ENCODE assay signal across 9 cellular contexts in genomic region chr3:160753953-160754352, GRCh38. TPM values are rescaled to one million over a fixed set of nuclear protein-coding genes. Genes with fewer than 3 reads are reported as not detected.
A peak's percentile ranks its signal among the peaks of the same experiment; 100 is the strongest.
DNase-seq lines count a peak whose midpoint lies in the region; ATAC-seq and TF ChIP-seq lines count a peak whose summit lies in the region.
"Had no signal": no experiment of that assay in that cellular context is flagged by ENCODE, and none has a peak within 500 bp of the region (broad histone marks: within the 10 kb centered on the region; RNA-seq: fewer than 3 reads in every experiment).

No MANE protein-coding gene starts in this region.

- WGBS in sigmoid colon, 2 donors = 16 to 50% methylated on average over 2 of the region's 2 CpGs

- no peaks in the 10 kb centered on the region for H3K27me3 ChIP-seq in WERI-Rb-1 (ENCODE audit: insufficient read depth, low read depth, severe bottlenecking)
- no peaks in the 10 kb centered on the region for H3K27me3 ChIP-seq in sigmoid colon

- TF ChIP-seq POLR2A in sigmoid colon (IDR thresholded peaks at IDR 0.05) = no peak

- H3K27ac ChIP-seq in WERI-Rb-1 (peak overlapping the region; percentile 95), sigmoid colon (peak overlapping the region; percentile 92 to 96 (median 94))

- no peak for TF ChIP-seq EP300 in sigmoid colon (IDR thresholded peaks at IDR 0.05)

- TF ChIP-seq CTCF in GM12864 (IDR thresholded peaks at IDR 0.05; ENCODE audit: low read depth, low read length, missing control alignments) (no peak), WERI-Rb-1 (IDR thresholded peaks at IDR 0.05; ENCODE audit: low read depth, low read length) (no peak), fibroblast of villous mesenchyme (IDR thresholded peaks at IDR 0.05; ENCODE audit: insufficient read depth, low read depth, low read length) (no peak), sigmoid colon (IDR thresholded peaks at IDR 0.05) (no peak)

- no peak for ATAC-seq in HG02623 (IDR thresholded peaks at IDR 0.05; ENCODE audit: unreplicated experiment)
- no peak for ATAC-seq in GM21786 (IDR thresholded peaks at IDR 0.05; ENCODE audit: unreplicated experiment)

- intact Hi-C loops in sigmoid colon (cut with DNase I) = loop anchor here (2.0 kb wide), 2 partner anchors 187 to 189 kb away; no protein-coding TSS in a partner anchor

- DNase-seq in GM12864 (ENCODE audit: low read depth) (no peak), WERI-Rb-1 (no peak), fibroblast of villous mesenchyme (ENCODE audit: low read depth) (no peak), sigmoid colon (no peak), SW 1271 (lab: John Stamatoyannopoulos, UW) (no peak), SW480 (ENCODE audit: low spot score) (no peak)
- DNase-seq: NCI-H345 had no signal

- H3K9me3 ChIP-seq in WERI-Rb-1 (ENCODE audit: severe bottlenecking) (no peaks in the 10 kb centered on the region), sigmoid colon (no peaks in the 10 kb centered on the region)

- peak overlapping the region; percentile 61 for H3K4me3 ChIP-seq in GM12864 (ENCODE audit: low read depth, low read length)
- peak overlapping the region; percentile 79 for H3K4me3 ChIP-seq in WERI-Rb-1 (ENCODE audit: low read depth, low read length)
- H3K4me3 ChIP-seq in fibroblast of villous mesenchyme (ENCODE audit: low read depth, low read length) = peak overlapping the region; percentile 74
- H3K4me3 ChIP-seq in sigmoid colon = peak overlapping the region; percentile 68 to 89 (median 79)

- H3K4me1 ChIP-seq in sigmoid colon = peaks cover 0 to 32% (median 27%) of the 10 kb centered on the region in 4 donors

- H3K36me3 ChIP-seq in WERI-Rb-1 (peaks cover 5% of the 10 kb centered on the region), sigmoid colon (no peaks in the 10 kb centered on the region)

RNA-seq across cellular contexts. Expression of gene PPM1L, which starts 2.1 kb away (rescaled TPM):
- total RNA-seq in fibroblast of villous mesenchyme = 0.86 and 0.97 TPM in 2 replicates
- total RNA-seq in sigmoid colon = 10 to 100 TPM; 33.2 to 50.2 (median 35.7) TPM
- 1 to 10 TPM; 1.2 to 4.3 (median 1.4) TPM for polyA plus RNA-seq in sigmoid colon

Comparison
In these comparisons a context has a peak if more than half of its experiments do, and no peak if none do; other contexts are left out.
1. RNA of gene PPM1L, which starts 2.1 kb away (total RNA-seq): 33.2 to 50.2 TPM in sigmoid colon; 0.86 to 0.97 TPM in fibroblast of villous mesenchyme; every median in the first group is over 10 times any median in the second.
2. Peak in every context shown above with its lines, with median percentiles within 50 percentile points of each other: H3K4me3 ChIP-seq.